Comparison of ENCODE assay signal across 10 cellular contexts in the genomic region with DNA sequence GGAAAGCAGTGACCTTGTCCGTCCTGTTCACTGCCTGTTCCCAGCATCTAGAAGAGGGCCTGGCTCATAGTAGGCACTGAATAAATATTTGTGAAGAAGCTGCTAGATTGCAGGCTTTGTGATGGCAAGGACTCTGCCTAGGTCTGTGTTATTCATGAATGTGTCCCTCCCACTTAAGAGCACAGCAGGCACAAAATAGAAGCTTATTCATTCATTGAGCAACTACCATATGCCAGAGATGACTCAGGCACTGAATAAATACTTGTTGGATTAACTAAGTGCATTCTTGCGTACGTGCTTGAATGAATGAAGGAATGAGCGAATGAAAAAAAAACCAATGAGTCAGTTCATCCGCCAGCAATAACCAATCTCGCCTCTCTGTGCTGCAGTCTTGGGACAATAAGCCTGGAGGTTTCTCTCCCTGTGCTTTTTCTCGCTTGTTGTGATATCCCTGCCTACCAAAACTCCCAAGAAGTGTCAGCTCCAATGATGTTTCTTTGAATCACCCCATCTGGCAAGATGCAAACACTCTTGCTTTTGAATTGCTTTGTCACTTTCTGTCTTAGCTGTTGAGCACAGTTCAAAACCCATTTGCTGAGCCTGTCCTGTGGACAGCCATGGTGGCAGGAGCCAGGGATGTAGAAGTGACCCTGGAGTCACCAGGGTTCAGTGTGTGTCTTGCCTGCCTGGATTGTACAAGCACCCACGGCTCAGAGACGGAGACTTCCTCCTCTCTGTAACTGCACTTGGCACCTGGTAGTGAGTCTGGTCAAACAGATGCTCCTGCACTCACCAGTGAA.
DNase-seq lines count a peak whose midpoint lies in the region; ATAC-seq and TF ChIP-seq lines count a peak whose summit lies in the region.
"Had no signal": no experiment of that assay in that cellular context is flagged by ENCODE, and none has a peak within 500 bp of the region (broad histone marks: within the 10 kb centered on the region; RNA-seq: fewer than 3 reads in every experiment).

No MANE protein-coding gene starts in this region.

- peaks cover 0 to 41% of the 10 kb centered on the region in 2 donors for H3K36me3 ChIP-seq in neuronal stem cell (replicated peaks in 1 of 2; ENCODE audit: control insufficient read depth in 2 of 2, insufficient read depth in 2 of 2, low read length in 2 of 2)

- no peak overlapping the region for H3K23ac ChIP-seq in neuronal stem cell (ENCODE audit: low read depth, low read length, poor library complexity)

- H4K91ac ChIP-seq in neuronal stem cell (ENCODE audit: low read depth, low read length, poor library complexity), result no peak overlapping the region

- no peak overlapping the region for H2AFZ ChIP-seq in neuronal stem cell (ENCODE audit: low read length)

- H3K4ac ChIP-seq in neuronal stem cell (ENCODE audit: low read length), result no peak overlapping the region

- peak overlapping the region; percentile 2 for H2BK12ac ChIP-seq in neuronal stem cell (ENCODE audit: low read length)

- no peak overlapping the region for H2BK120ac ChIP-seq in neuronal stem cell (ENCODE audit: low read depth, low read length)

- H3K14ac ChIP-seq in neuronal stem cell (ENCODE audit: low read length), result no peak overlapping the region

- no peak for ATAC-seq in sciatic nerve

- intact Hi-C loops in sciatic nerve (cut with DNase I), result no loop called here

- no peak overlapping the region for H2BK15ac ChIP-seq in neuronal stem cell (ENCODE audit: low read length)

- peak overlapping the region; percentile 33 for H3K27ac ChIP-seq in neuronal stem cell (replicated peaks; ENCODE audit: low read length)

- no peak overlapping the region for H2BK5ac ChIP-seq in neuronal stem cell (ENCODE audit: low read length)

- no peak overlapping the region for H3K18ac ChIP-seq in neuronal stem cell (ENCODE audit: low read length)

- H3K9me3 ChIP-seq in neuronal stem cell (replicated peaks in 1 of 2; ENCODE audit: control insufficient read depth in 2 of 2, insufficient read depth in 1 of 2, low read depth in 1 of 2, low read length in 2 of 2), result peaks cover 0 to 5% of the 10 kb centered on the region in 2 donors

- H2AK5ac ChIP-seq in neuronal stem cell (ENCODE audit: low read depth, low read length), result peak overlapping the region; percentile 0

- H3K4me2 ChIP-seq in neuronal stem cell (ENCODE audit: insufficient read depth, low read length, poor library complexity, severe bottlenecking), result no peak overlapping the region

- H4K8ac ChIP-seq in neuronal stem cell (ENCODE audit: low read depth, low read length), result no peak overlapping the region

- WGBS in neuronal stem cell (ENCODE audit: extremely low coverage in 2 of 2, insufficient read length in 2 of 2, insufficient replicate concordance in 1 of 2), 2 donors, result no CpG with 5 or more reads among the region's 9 CpGs

- H3K4me1 ChIP-seq in neuronal stem cell (ENCODE audit: control insufficient read depth in 2 of 2, insufficient read depth in 1 of 2, low read depth in 1 of 2, low read length in 2 of 2), result peaks cover 14 to 33% of the 10 kb centered on the region in 2 donors

- peak; percentile 87 for DNase-seq in Daoy (ENCODE audit: low read depth)
- DNase-seq in NCI-H146 treated with DMSO at 0.1 percent for 48 hours (lab: John Stamatoyannopoulos, UW; ENCODE audit: unreplicated experiment), result peak; percentile 1
- DNase-seq in cardiac fibroblast (ENCODE audit: low read depth in 2 of 2), result peak; percentile 89 to 93
- no peak for DNase-seq in neuronal stem cell (ENCODE audit: low spot score)
- no peak for DNase-seq in stimulated activated CD4-positive, alpha-beta T cell treated with anti-CD3 and anti-CD28 coated beads, Interleukin-4, amount 100 ng/mL, for 4 hours
- DNase-seq in NCI-H2107 treated with DMSO at 0.1 percent for 48 hours (lab: John Stamatoyannopoulos, UW; ENCODE audit: unreplicated experiment), result no peak
- no peak for DNase-seq in central memory CD4-positive, alpha-beta T cell
- DNase-seq in sciatic nerve (ENCODE audit: low spot score), result no peak
- DNase-seq: activated T-cell treated with anti-CD3 and anti-CD28 coated beads for 4 hours, NCI-H1417 treated with DMSO at 0.1 percent for 48 hours had no signal

- H3K4me3 ChIP-seq in cardiac fibroblast (replicated peaks in 1 of 2; ENCODE audit: low read depth in 2 of 2, low read length in 2 of 2) (no peak overlapping the region), neuronal stem cell (ENCODE audit: low read length in 2 of 2) (no peak overlapping the region)

- no peaks in the 10 kb centered on the region for H3K79me1 ChIP-seq in neuronal stem cell (ENCODE audit: low read depth, low read length)

- no peak overlapping the region for H3K9ac ChIP-seq in neuronal stem cell (ENCODE audit: low read depth, low read length, poor library complexity)

- no peaks in the 10 kb centered on the region for H3K27me3 ChIP-seq in neuronal stem cell (ENCODE audit: control insufficient read depth in 3 of 3, insufficient read depth in 3 of 3, low read depth in 1 of 3, low read length in 3 of 3)

- TF ChIP-seq CTCF in cardiac fibroblast (IDR thresholded peaks at IDR 0.05; ENCODE audit: low read depth, low read length), result no peak

Comparison
In these comparisons a context has a peak if more than half of its experiments do, and no peak if none do; other contexts are left out.
1. DNase-seq: peak in Daoy (single experiment), NCI-H146 treated with DMSO at 0.1 percent for 48 hours (single experiment) and cardiac fibroblast (2 of 2); none in neuronal stem cell (single experiment), stimulated activated CD4-positive, alpha-beta T cell treated with anti-CD3 and anti-CD28 coated beads, Interleukin-4, amount 100 ng/mL, for 4 hours (0 of 2), NCI-H2107 treated with DMSO at 0.1 percent for 48 hours (single experiment), central memory CD4-positive, alpha-beta T cell (single experiment) and sciatic nerve (single experiment).